ENCODE assay signal across 30 cellular contexts in genomic region chr6:102742033-102742432, GRCh38.
DNase-seq lines count a peak whose midpoint lies in the region; ATAC-seq, FAIRE-seq and TF ChIP-seq lines count a peak whose summit lies in the region.
"Had no signal": no experiment of that assay in that cellular context is flagged by ENCODE, and none has a peak within 500 bp of the region (broad histone marks: within the 10 kb centered on the region; RNA-seq: fewer than 3 reads in every experiment).

No MANE protein-coding gene starts in this region.

- H3K27me3 ChIP-seq in GM23338 (ENCODE audit: insufficient read depth) (no peaks in the 10 kb centered on the region), HUES48 (ENCODE audit: control insufficient read depth, insufficient read depth, low read length) (no peaks in the 10 kb centered on the region), PC-3 (ENCODE audit: low read length) (no peaks in the 10 kb centered on the region), mesenchymal stem cell (ENCODE audit: control insufficient read depth in 1 of 2, insufficient read depth in 1 of 2, low read length in 2 of 2) (no peaks in the 10 kb centered on the region)
- H3K27me3 ChIP-seq in CD4-positive, alpha-beta memory T cell (ENCODE audit: insufficient read depth, low read length): no peaks in the 10 kb centered on the region
- H3K27me3 ChIP-seq: body of pancreas, neutrophil, sigmoid colon, tibial artery had no signal

- no peak for TF ChIP-seq POLR2A in GM12891 (IDR thresholded peaks at IDR 0.05; ENCODE audit: low read depth, low read length)

- ATAC-seq in GM23338 (peak; percentile 34; the same call in 1 of the 3 replicates), PC-3 (peak; percentile 81)
- ATAC-seq in stimulated activated naive CD8-positive, alpha-beta T cell treated with anti-CD3 and anti-CD28 coated beads, Interleukin-15, amount 100 ng/mL, for 72 hours: no peak
- ATAC-seq: activated naive CD8-positive, alpha-beta T cell treated with anti-CD3 and anti-CD28 coated beads, Interleukin-2, amount 50 U/mL, for 24 hours; body of pancreas; Right ventricle myocardium inferior; stimulated activated naive CD8-positive, alpha-beta T cell treated with anti-CD3 and anti-CD28 coated beads, Interleukin-15, Interleukin-2, amounts not matched to agents 100 U/mL and 50 U/mL, for 24 hours had no signal

- H4K91ac ChIP-seq in mesenchymal stem cell (ENCODE audit: low read length): no peak overlapping the region

- no peaks in the 10 kb centered on the region for H3K36me3 Mint-ChIP-seq in GM23338 (ENCODE audit: low read depth)
- H3K36me3 Mint-ChIP-seq in CD4-positive, alpha-beta memory T cell: no peaks in the 10 kb centered on the region
- H3K36me3 Mint-ChIP-seq: activated CD4-positive, alpha-beta memory T cell treated with anti-CD3 and anti-CD28 coated beads for 36 hours had no signal

- H3K9ac ChIP-seq in HUES48 (ENCODE audit: low read depth, low read length) (no peak overlapping the region), PC-3 (ENCODE audit: low read length) (no peak overlapping the region), mesenchymal stem cell (ENCODE audit: low read length) (no peak overlapping the region)
- H3K9ac ChIP-seq: GM23248 had no signal

- H3K4me3 ChIP-seq in GM23338 (no peak overlapping the region), HUES48 (ENCODE audit: low read depth, low read length) (no peak overlapping the region; the same call in 1 of the 2 replicates), PC-3 (ENCODE audit: low read length) (peak overlapping the region; percentile 39; the same call in 1 of the 2 replicates), mesenchymal stem cell (ENCODE audit: insufficient read depth in 1 of 2, low read depth in 1 of 2, low read length in 2 of 2) (no peak overlapping the region)
- H3K4me3 ChIP-seq in CD4-positive, alpha-beta memory T cell (ENCODE audit: low read length in 2 of 2): no peak overlapping the region
- H3K4me3 ChIP-seq: body of pancreas, GM23248, lung, prostate gland, sigmoid colon, tibial artery had no signal

- no peaks in the 10 kb centered on the region for H3K27me3 Mint-ChIP-seq in GM23338 (ENCODE audit: insufficient read depth, low read depth, poor library complexity)
- no peaks in the 10 kb centered on the region for H3K27me3 Mint-ChIP-seq in CD4-positive, alpha-beta memory T cell
- no peaks in the 10 kb centered on the region for H3K27me3 Mint-ChIP-seq in stimulated activated naive CD8-positive, alpha-beta T cell treated with anti-CD3 and anti-CD28 coated beads, Interleukin-15, amount 100 ng/mL, for 72 hours
- H3K27me3 Mint-ChIP-seq: activated CD4-positive, alpha-beta memory T cell treated with anti-CD3 and anti-CD28 coated beads for 36 hours; activated naive CD8-positive, alpha-beta T cell treated with anti-CD3 and anti-CD28 coated beads, Interleukin-2, amount 50 U/mL, for 24 hours; CD4-positive, alpha-beta T cell had no signal

- no peak overlapping the region for H2BK5ac ChIP-seq in mesenchymal stem cell (ENCODE audit: low read depth, low read length, poor library complexity, severe bottlenecking)

- H3K18ac ChIP-seq in mesenchymal stem cell (ENCODE audit: low read depth in 1 of 2, low read length in 2 of 2): no peak overlapping the region

- H3K23ac ChIP-seq in mesenchymal stem cell (ENCODE audit: low read length in 2 of 2): no peak overlapping the region

- no peak overlapping the region for H2BK120ac ChIP-seq in mesenchymal stem cell (ENCODE audit: low read depth, low read length)

- peak overlapping the region; percentile 84 for H3K27ac Mint-ChIP-seq in GM23338
- H3K27ac Mint-ChIP-seq in CD4-positive, alpha-beta memory T cell: no peak overlapping the region
- no peak overlapping the region for H3K27ac Mint-ChIP-seq in stimulated activated naive CD8-positive, alpha-beta T cell treated with anti-CD3 and anti-CD28 coated beads, Interleukin-15, amount 100 ng/mL, for 72 hours
- H3K27ac Mint-ChIP-seq: activated CD4-positive, alpha-beta memory T cell treated with anti-CD3 and anti-CD28 coated beads for 36 hours; activated naive CD8-positive, alpha-beta T cell treated with anti-CD3 and anti-CD28 coated beads, Interleukin-2, amount 50 U/mL, for 24 hours; CD4-positive, alpha-beta T cell had no signal

- H3K4me1 Mint-ChIP-seq in GM23338: peaks cover 27% of the 10 kb centered on the region; the same call in 2 of the 3 replicates
- H3K4me1 Mint-ChIP-seq in CD4-positive, alpha-beta memory T cell: no peaks in the 10 kb centered on the region
- H3K4me1 Mint-ChIP-seq in stimulated activated naive CD8-positive, alpha-beta T cell treated with anti-CD3 and anti-CD28 coated beads, Interleukin-15, amount 100 ng/mL, for 72 hours: no peaks in the 10 kb centered on the region
- H3K4me1 Mint-ChIP-seq: activated naive CD8-positive, alpha-beta T cell treated with anti-CD3 and anti-CD28 coated beads, Interleukin-2, amount 50 U/mL, for 24 hours had no signal

- peak overlapping the region; percentile 23 for H3K4me2 ChIP-seq in GM23338
- peak overlapping the region; percentile 68 for H3K4me2 ChIP-seq in PC-3 (ENCODE audit: low read length)
- no peak overlapping the region for H3K4me2 ChIP-seq in mesenchymal stem cell (ENCODE audit: low read length, poor library complexity, severe bottlenecking)

- DNase-seq in GM23338 (ENCODE audit: low spot score) (peak; percentile 30), PC-3 (peak; percentile 74), mesenchymal stem cell (peak; percentile 22), GM12891 (ENCODE audit: insufficient read length, low spot score) (no peak)
- no peak for DNase-seq in CD4-positive, alpha-beta memory T cell
- no peak for DNase-seq in stimulated activated naive CD8-positive, alpha-beta T cell treated with anti-CD3 and anti-CD28 coated beads, Interleukin-15, amount 100 ng/mL, for 72 hours
- DNase-seq: activated CD4-positive, alpha-beta memory T cell treated with anti-CD3 and anti-CD28 coated beads for 36 hours; activated gamma-delta T cell; activated naive CD8-positive, alpha-beta T cell treated with anti-CD3 and anti-CD28 coated beads, Interleukin-2, amount 50 U/mL, for 24 hours; activated T-cell treated with anti-CD3 and anti-CD28 coated beads for 4 hours; body of pancreas; CD4-positive, alpha-beta T cell; GF-D8; glutamatergic neuron; GM23248; Karpas-422; kidney glomerular epithelial cell; NCI-H187 treated with DMSO at 0.1 percent for 48 hours; NCI-H446 treated with DMSO at 0.1 percent for 48 hours; sigmoid colon; stimulated activated CD4-positive, alpha-beta T cell treated with anti-CD3 and anti-CD28 coated beads, Interleukin-15, amount 100 ng/mL, for 24 hours; stimulated activated naive CD8-positive, alpha-beta T cell treated with anti-CD3 and anti-CD28 coated beads, Interleukin-15, Interleukin-2, amounts not matched to agents 100 U/mL and 50 U/mL, for 24 hours; SW 1271; tibial artery had no signal

- H3K9me3 ChIP-seq in HUES48 (ENCODE audit: control insufficient read depth, insufficient read depth, low read length) (no peaks in the 10 kb centered on the region), PC-3 (ENCODE audit: low read length) (no peaks in the 10 kb centered on the region), mesenchymal stem cell (ENCODE audit: control insufficient read depth, low read length) (no peaks in the 10 kb centered on the region)
- no peaks in the 10 kb centered on the region for H3K9me3 ChIP-seq in CD4-positive, alpha-beta memory T cell (ENCODE audit: control insufficient read depth in 1 of 2, low read length in 2 of 2)
- H3K9me3 ChIP-seq: body of pancreas, neutrophil, prostate gland, sigmoid colon, tibial artery had no signal

- H4K20me1 ChIP-seq in GM23338 (replicated peaks; ENCODE audit: insufficient read depth) (no peaks in the 10 kb centered on the region), PC-3 (ENCODE audit: low read length) (no peaks in the 10 kb centered on the region)

- H3K36me3 ChIP-seq in GM23338 (ENCODE audit: insufficient read depth): no peaks in the 10 kb centered on the region
- H3K36me3 ChIP-seq in HUES48 (ENCODE audit: control insufficient read depth, insufficient read depth, low read length): no peaks in the 10 kb centered on the region
- no peaks in the 10 kb centered on the region for H3K36me3 ChIP-seq in PC-3 (ENCODE audit: low read depth, low read length)
- no peaks in the 10 kb centered on the region for H3K36me3 ChIP-seq in mesenchymal stem cell (ENCODE audit: control insufficient read depth in 1 of 2, insufficient read depth in 2 of 2, low read depth in 1 of 2, low read length in 2 of 2)
- no peaks in the 10 kb centered on the region for H3K36me3 ChIP-seq in CD4-positive, alpha-beta memory T cell (ENCODE audit: insufficient read depth, low read length)
- H3K36me3 ChIP-seq: neutrophil, prostate gland, sigmoid colon, tibial artery had no signal

- H3K4me3 Mint-ChIP-seq in GM23338: no peak overlapping the region
- H3K4me3 Mint-ChIP-seq in CD4-positive, alpha-beta memory T cell: no peak overlapping the region
- H3K4me3 Mint-ChIP-seq in stimulated activated naive CD8-positive, alpha-beta T cell treated with anti-CD3 and anti-CD28 coated beads, Interleukin-15, amount 100 ng/mL, for 72 hours: no peak overlapping the region
- H3K4me3 Mint-ChIP-seq: activated CD4-positive, alpha-beta memory T cell treated with anti-CD3 and anti-CD28 coated beads for 36 hours; activated naive CD8-positive, alpha-beta T cell treated with anti-CD3 and anti-CD28 coated beads, Interleukin-2, amount 50 U/mL, for 24 hours; CD4-positive, alpha-beta T cell had no signal

- POLR2A ChIA-PET in PC-3 (lab: Charles Lee; ENCODE audit: unreplicated experiment): interaction anchor here (0.6 kb wide), 1 partner anchor 32 kb away, joined by 7 read pairs; no protein-coding TSS in a partner anchor
- POLR2A ChIA-PET in CD4-positive, alpha-beta memory T cell (lab: Charles Lee; ENCODE audit: partially characterized antibody): no interaction called here

- no peak overlapping the region for H3K27ac ChIP-seq in GM23338 (ENCODE audit: low read depth)
- H3K27ac ChIP-seq in HUES48 (ENCODE audit: low read depth, low read length): peak overlapping the region; percentile 61
- H3K27ac ChIP-seq in PC-3 (ENCODE audit: low read length): peak overlapping the region; percentile 17; the same call in 1 of the 2 replicates
- H3K27ac ChIP-seq in mesenchymal stem cell (ENCODE audit: low read length, poor library complexity, severe bottlenecking): no peak overlapping the region
- no peak overlapping the region for H3K27ac ChIP-seq in CD4-positive, alpha-beta memory T cell (ENCODE audit: low read depth, low read length)
- H3K27ac ChIP-seq: body of pancreas, GM23248, neutrophil, prostate gland, sigmoid colon, tibial artery had no signal

- WGBS in mesenchymal stem cell: 17% methylated on average over 3 of the region's 4 CpGs

- H2AK5ac ChIP-seq in mesenchymal stem cell (ENCODE audit: low read length, severe bottlenecking): no peak overlapping the region

- no peak overlapping the region for H2BK12ac ChIP-seq in mesenchymal stem cell (ENCODE audit: low read length in 2 of 2)

- H3F3A ChIP-seq in GM23338 (replicated peaks; ENCODE audit: low read depth) (no peaks in the 10 kb centered on the region), PC-3 (ENCODE audit: low read length, unreplicated experiment) (no peaks in the 10 kb centered on the region)

- intact Hi-C loops in PC-3 (cut with micrococcal nuclease): no loop called here
- intact Hi-C loops in CD4-positive, alpha-beta memory T cell (cut with micrococcal nuclease): no loop called here

- H3K4me1 ChIP-seq in GM23338 (ENCODE audit: insufficient read depth) (peaks cover 25% of the 10 kb centered on the region), HUES48 (ENCODE audit: control insufficient read depth, insufficient read depth, low read length) (peaks cover 28% of the 10 kb centered on the region), PC-3 (ENCODE audit: insufficient read depth, low read length) (peaks cover 41% of the 10 kb centered on the region), mesenchymal stem cell (ENCODE audit: control insufficient read depth, insufficient read depth, low read depth, low read length) (no peaks in the 10 kb centered on the region)
- no peaks in the 10 kb centered on the region for H3K4me1 ChIP-seq in CD4-positive, alpha-beta memory T cell (ENCODE audit: insufficient read depth, low read length)
- H3K4me1 ChIP-seq: body of pancreas, prostate gland, sigmoid colon had no signal

- no peaks in the 10 kb centered on the region for H3K79me1 ChIP-seq in mesenchymal stem cell (replicated peaks; ENCODE audit: low read length, poor library complexity, severe bottlenecking)

- no peak overlapping the region for H3K4ac ChIP-seq in mesenchymal stem cell (ENCODE audit: low read depth in 1 of 2, low read length in 2 of 2)

- no peak for FAIRE-seq in GM12891 (lab: Jason Lieb, UNC)
- FAIRE-seq: endothelial cell of umbilical vein had no signal

- no TSS peak for BruUV-seq in PC-3 (replicated peaks; lab: Mats Ljungman, UMichigan)

- no peak overlapping the region for H2BK15ac ChIP-seq in mesenchymal stem cell (ENCODE audit: low read depth, poor library complexity, severe bottlenecking)

- CTCF ChIA-PET in PC-3 (lab: Charles Lee): interaction anchor here (0.6 kb wide), 1 partner anchor 122 kb away, joined by 3 read pairs; no protein-coding TSS in a partner anchor
- CTCF ChIA-PET in CD4-positive, alpha-beta memory T cell (lab: Charles Lee; ENCODE audit: partially characterized antibody): no interaction called here

- no peak overlapping the region for H2AFZ ChIP-seq in GM23338
- no peak overlapping the region for H2AFZ ChIP-seq in PC-3 (ENCODE audit: low read length)
- no peak overlapping the region for H2AFZ ChIP-seq in mesenchymal stem cell (ENCODE audit: low read depth, low read length)
- H2AFZ ChIP-seq: GM23248 had no signal

- no peaks in the 10 kb centered on the region for H3K9me3 Mint-ChIP-seq in GM23338
- H3K9me3 Mint-ChIP-seq in CD4-positive, alpha-beta memory T cell: peaks cover 0 to 5% (median 0%) of the 10 kb centered on the region in 8 donors
- peaks cover 3 to 6% of the 10 kb centered on the region in 2 donors for H3K9me3 Mint-ChIP-seq in stimulated activated naive CD8-positive, alpha-beta T cell treated with anti-CD3 and anti-CD28 coated beads, Interleukin-15, amount 100 ng/mL, for 72 hours
- H3K9me3 Mint-ChIP-seq: activated CD4-positive, alpha-beta memory T cell treated with anti-CD3 and anti-CD28 coated beads for 36 hours; activated naive CD8-positive, alpha-beta T cell treated with anti-CD3 and anti-CD28 coated beads, Interleukin-2, amount 50 U/mL, for 24 hours had no signal

- no peak overlapping the region for H4K8ac ChIP-seq in mesenchymal stem cell (ENCODE audit: low read length)

- no peaks in the 10 kb centered on the region for H3K9me2 ChIP-seq in GM23338 (ENCODE audit: insufficient read depth)
- no peaks in the 10 kb centered on the region for H3K9me2 ChIP-seq in PC-3 (replicated peaks; ENCODE audit: low read length)

- TF ChIP-seq CTCF in GM23338 (conservative IDR thresholded peaks at IDR 0.05; ENCODE audit: low read depth in 2 of 2) (no peak), PC-3 (conservative IDR thresholded peaks at IDR 0.05; ENCODE audit: low read depth, low read length) (no peak)

- H3K14ac ChIP-seq in mesenchymal stem cell (ENCODE audit: low read length in 2 of 2): no peak overlapping the region

- H3K79me2 ChIP-seq in GM23338 (replicated peaks; ENCODE audit: insufficient read depth): no peaks in the 10 kb centered on the region
- H3K79me2 ChIP-seq in PC-3 (ENCODE audit: low read length): no peaks in the 10 kb centered on the region

Comparison
In these comparisons a context has a peak if more than half of its experiments do, and no peak if none do; other contexts are left out.
1. DNase-seq: peak in GM23338 (single experiment), PC-3 (single experiment) and mesenchymal stem cell (single experiment); none in CD4-positive, alpha-beta memory T cell (0 of 5), stimulated activated naive CD8-positive, alpha-beta T cell treated with anti-CD3 and anti-CD28 coated beads, Interleukin-15, amount 100 ng/mL, for 72 hours (0 of 2) and GM12891 (single experiment).
2. H3K27ac ChIP-seq: peak in HUES48 (single experiment) and PC-3 (single experiment); none in GM23338 (single experiment), mesenchymal stem cell (single experiment) and CD4-positive, alpha-beta memory T cell (single experiment).